In the genomic region with DNA sequence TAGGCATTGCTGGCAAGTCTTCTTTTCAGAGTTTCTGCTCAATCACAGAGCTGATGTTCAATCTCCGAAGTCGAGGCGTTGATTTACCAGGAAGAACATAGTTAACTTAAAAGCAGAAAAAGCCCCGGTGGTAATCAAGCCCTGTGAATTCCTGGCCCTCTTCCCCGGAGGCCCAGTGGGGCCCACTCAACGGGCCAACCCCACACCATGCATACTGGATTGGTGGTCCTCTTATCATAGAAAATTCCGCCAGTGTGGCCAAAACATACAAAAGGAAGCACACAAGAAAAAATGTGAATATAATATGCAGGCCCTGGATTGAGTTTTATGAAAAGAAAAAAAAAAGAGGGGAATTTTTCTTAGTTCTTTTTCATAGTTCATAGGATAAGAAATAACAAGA, we compare ENCODE assay signal across 16 cellular contexts.
"Had no signal": no experiment of that assay in that cellular context is flagged by ENCODE, and none has a peak within 500 bp of the region (broad histone marks: within the 10 kb centered on the region; RNA-seq: fewer than 3 reads in every experiment).

No MANE protein-coding gene starts in this region.

- H3K4me1 ChIP-seq: sigmoid colon had no signal

- H3K4me3 ChIP-seq: cardiac muscle cell, esophagus muscularis mucosa, sigmoid colon had no signal

- H3K36me3 ChIP-seq: cardiac muscle cell, esophagus muscularis mucosa, sigmoid colon, WERI-Rb-1 had no signal

- H3K27ac ChIP-seq: cardiac muscle cell, esophagus muscularis mucosa, sigmoid colon, WERI-Rb-1 had no signal

- H3K27me3 ChIP-seq: cardiac muscle cell, esophagus muscularis mucosa, sigmoid colon had no signal

- ATAC-seq: activated CD4-positive, alpha-beta T cell treated with anti-CD3 and anti-CD28 coated beads for 36 hours; activated naive CD4-positive, alpha-beta T cell treated with anti-CD3 and anti-CD28 coated beads, Interleukin-2, amount 50 U/mL, for 72 hours had no signal

- DNase-seq: activated CD4-positive, alpha-beta memory T cell treated with anti-CD3 and anti-CD28 coated beads for 36 hours; activated CD4-positive, alpha-beta T cell treated with anti-CD3 and anti-CD28 coated beads for 36 hours; activated gamma-delta T cell treated with Interleukin-2 at 50 U/mL for 16 hours; activated T-cell treated with anti-CD3 and anti-CD28 coated beads for 4 hours; amniotic stem cell; cortex of kidney; hippocampal formation; sigmoid colon; stimulated activated CD4-positive, alpha-beta T cell treated with anti-CD3 and anti-CD28 coated beads, Interleukin-12 subunit alpha, Interleukin-12 subunit beta, amount 100 ng/mL, for 4 hours; stimulated activated CD4-positive, alpha-beta T cell treated with anti-CD3 and anti-CD28 coated beads, Interleukin-1b, Interleukin-23, amount 100 ng/mL, for 48 hours; stimulated activated naive CD4-positive, alpha-beta T cell treated with Interleukin-2 at 50 U/mL for 16 hours; SW 1271; WERI-Rb-1 had no signal

- H3K9me3 ChIP-seq: esophagus muscularis mucosa, sigmoid colon had no signal
